Comparison of ENCODE assay signal across 1 cellular context in genomic region chr15:78988361-78988911, GRCh38.
TF ChIP-seq lines count a peak whose summit lies in the region.

No MANE protein-coding gene starts in this region.

TF ChIP-seq in HepG2, 621 proteins besides CTCF, POLR2A, EP300 and RAD21 (continued from another document and continues in another):
- TF ChIP-seq ZFP91 (CRISPR knock-in tag; IDR thresholded peaks at IDR 0.05; ENCODE audit: borderline replicate concordance): peak; percentile 70; the same call in 1 of the 2 replicates
- no peak for TF ChIP-seq GLMP (CRISPR knock-in tag; IDR thresholded peaks at IDR 0.05; ENCODE audit: borderline replicate concordance)
- 0 out of 2 replicates have a peak, but pooled peaks have one; percentile 48 for TF ChIP-seq ZMYM2 (CRISPR knock-in tag; IDR thresholded peaks at IDR 0.05)
- peak; percentile 83; the same call in 1 of the 2 replicates for TF ChIP-seq THAP9 (CRISPR knock-in tag; IDR thresholded peaks at IDR 0.05; ENCODE audit: borderline replicate concordance)
- peak; percentile 59; the same call in 1 of the 2 replicates for TF ChIP-seq MIER3 (CRISPR knock-in tag; IDR thresholded peaks at IDR 0.05; ENCODE audit: borderline replicate concordance)
- TF ChIP-seq EHMT2 (IDR thresholded peaks at IDR 0.05; ENCODE audit: borderline replicate concordance, low read depth, low read length): peak; percentile 48; the same call in 1 of the 2 replicates
- peak; percentile 50; the same call in 1 of the 2 replicates for TF ChIP-seq ZNF350 (CRISPR knock-in tag; IDR thresholded peaks at IDR 0.05; ENCODE audit: borderline replicate concordance, low read depth)
- TF ChIP-seq TCF7 (IDR thresholded peaks at IDR 0.05; ENCODE audit: low read depth): peak; percentile 32; the same call in 1 of the 2 replicates
- peak; percentile 94 for TF ChIP-seq TFDP1 (CRISPR knock-in tag; IDR thresholded peaks at IDR 0.05; ENCODE audit: borderline replicate concordance)
- TF ChIP-seq HMG20B (CRISPR knock-in tag; conservative IDR thresholded peaks at IDR 0.05): 0 out of 2 replicates have a peak, but pooled peaks have one; percentile 28
- TF ChIP-seq TAF15 (IDR thresholded peaks at IDR 0.05; ENCODE audit: low read depth, low read length, poor library complexity, severe bottlenecking): no peak
- no peak for TF ChIP-seq ZNF20 (CRISPR knock-in tag; IDR thresholded peaks at IDR 0.05)
- 0 out of 2 replicates have a peak, but pooled peaks have one; percentile 46 for TF ChIP-seq NFAT5 (CRISPR knock-in tag; IDR thresholded peaks at IDR 0.05)
- TF ChIP-seq ZNF614 (CRISPR knock-in tag; IDR thresholded peaks at IDR 0.05; ENCODE audit: borderline replicate concordance): peak; percentile 82; the same call in 1 of the 2 replicates
- 0 out of 2 replicates have a peak, but pooled peaks have one; percentile 59 for TF ChIP-seq ETS1 (CRISPR knock-in tag; IDR thresholded peaks at IDR 0.05)
- peak; percentile 66 for TF ChIP-seq KMT2B (CRISPR knock-in tag; IDR thresholded peaks at IDR 0.05)
- no peak for TF ChIP-seq JUN (CRISPR knock-in tag; IDR thresholded peaks at IDR 0.05)
- no peak for TF ChIP-seq ZFYVE20 (CRISPR knock-in tag; IDR thresholded peaks at IDR 0.05; ENCODE audit: borderline replicate concordance, low read depth)
- peak; percentile 92 for TF ChIP-seq BRD4 (CRISPR knock-in tag; IDR thresholded peaks at IDR 0.05)
- TF ChIP-seq ZBED4 (CRISPR knock-in tag; IDR thresholded peaks at IDR 0.05; ENCODE audit: borderline replicate concordance): no peak; the same call in 1 of the 2 replicates
- TF ChIP-seq TOE1 (CRISPR knock-in tag; IDR thresholded peaks at IDR 0.05): no peak
- TF ChIP-seq EEA1 (CRISPR knock-in tag; IDR thresholded peaks at IDR 0.05; ENCODE audit: borderline replicate concordance): no peak
- TF ChIP-seq AKAP8 (CRISPR knock-in tag; IDR thresholded peaks at IDR 0.05): no peak
- TF ChIP-seq KLF13 (CRISPR knock-in tag; IDR thresholded peaks at IDR 0.05): no peak
- TF ChIP-seq ONECUT2 (CRISPR knock-in tag; IDR thresholded peaks at IDR 0.05): no peak
- TF ChIP-seq CENPT (CRISPR knock-in tag; IDR thresholded peaks at IDR 0.05; ENCODE audit: low read depth): no peak
- TF ChIP-seq STAG1 (CRISPR knock-in tag; IDR thresholded peaks at IDR 0.05): peak; percentile 16; the same call in 1 of the 2 replicates
- no peak for TF ChIP-seq ZNF629 (CRISPR knock-in tag; conservative IDR thresholded peaks at IDR 0.05)
- no peak for TF ChIP-seq PREB (CRISPR knock-in tag; IDR thresholded peaks at IDR 0.05)
- TF ChIP-seq TSC22D2 (CRISPR knock-in tag; IDR thresholded peaks at IDR 0.05; ENCODE audit: borderline replicate concordance): peak; percentile 47; the same call in 1 of the 2 replicates
- TF ChIP-seq ZBTB26 (CRISPR knock-in tag; IDR thresholded peaks at IDR 0.05; ENCODE audit: borderline replicate concordance): peak; percentile 82
- TF ChIP-seq KAT8 (CRISPR knock-in tag; IDR thresholded peaks at IDR 0.05): peak; percentile 82
- peak; percentile 93; the same call in 1 of the 2 replicates for TF ChIP-seq ZBTB20 (CRISPR knock-in tag; IDR thresholded peaks at IDR 0.05; ENCODE audit: borderline replicate concordance, low read depth)
- no peak for TF ChIP-seq PBX2 (CRISPR knock-in tag; IDR thresholded peaks at IDR 0.05)
- TF ChIP-seq JARID2 (CRISPR knock-in tag; IDR thresholded peaks at IDR 0.05; ENCODE audit: insufficient replicate concordance): peak; percentile 32
